9 cellular contexts compared by ENCODE assay signal in genomic region chr19:3361384-3362216, GRCh38. TPM values are rescaled to one million over a fixed set of nuclear protein-coding genes. Genes with fewer than 3 reads are reported as not detected.
DNase-seq lines count a peak whose midpoint lies in the region; ATAC-seq, FAIRE-seq and TF ChIP-seq lines count a peak whose summit lies in the region.
"Had no signal": no experiment of that assay in that cellular context is flagged by ENCODE, and none has a peak within 500 bp of the region (broad histone marks: within the 10 kb centered on the region; RNA-seq: fewer than 3 reads in every experiment).

No MANE protein-coding gene starts in this region.

- no peak for TF ChIP-seq CTCF in bronchial epithelial cell (IDR thresholded peaks at IDR 0.05; ENCODE audit: insufficient read depth, low read length, severe bottlenecking)
- TF ChIP-seq CTCF in type B pancreatic cell (conservative IDR thresholded peaks at IDR 0.05), result no peak
- TF ChIP-seq CTCF in glutamatergic neuron (IDR thresholded peaks at IDR 0.05; ENCODE audit: partially characterized antibody, unreplicated experiment), result no peak

- H3K27ac Mint-ChIP-seq in T-helper 2 cell treated with Interferon-gamma antibody and Interleukin-4, amounts not matched to agents 5 μg/mL and 100 μg/mL, for 36 hours, result no peak overlapping the region
- H3K27ac Mint-ChIP-seq in type B pancreatic cell (peak overlapping the region; percentile 61), glutamatergic neuron (ENCODE audit: unreplicated experiment) (no peak overlapping the region)

- peak; percentile 93 for FAIRE-seq in bronchial epithelial cell (lab: Jason Lieb, UNC)

- ATAC-seq in GM21367 (IDR thresholded peaks at IDR 0.05; ENCODE audit: unreplicated experiment), result no peak

- peak overlapping the region; percentile 79 to 84 for H3K27ac ChIP-seq in mucosa of rectum (ENCODE audit: low read depth in 2 of 2, low read length in 2 of 2)
- H3K27ac ChIP-seq: SJCRH30 had no signal

- peaks cover 50% of the 10 kb centered on the region for H3K27me3 Mint-ChIP-seq in T-helper 2 cell treated with Interferon-gamma antibody and Interleukin-4, amounts not matched to agents 5 μg/mL and 100 μg/mL, for 36 hours (ENCODE audit: low read depth)
- H3K27me3 Mint-ChIP-seq in type B pancreatic cell (peaks cover 74% of the 10 kb centered on the region), glutamatergic neuron (ENCODE audit: unreplicated experiment) (peaks cover 38% of the 10 kb centered on the region)

- peak overlapping the region; percentile 74 for H3K4me3 ChIP-seq in bronchial epithelial cell (ENCODE audit: low read depth, low read length)
- peak overlapping the region; percentile 76 for H3K4me3 ChIP-seq in mucosa of rectum (ENCODE audit: low read length in 2 of 2)

- H3K4me1 ChIP-seq in mucosa of rectum (ENCODE audit: control insufficient read depth in 2 of 2, insufficient read depth in 2 of 2, low read length in 2 of 2), result peaks cover 19 to 26% of the 10 kb centered on the region in 2 donors

- no peak for DNase-seq in T-helper 2 cell treated with Interferon-gamma antibody and Interleukin-4, amounts not matched to agents 5 μg/mL and 100 μg/mL, for 36 hours (ENCODE audit: low spot score)
- DNase-seq in T-helper 2 cell, result no peak
- DNase-seq in bronchial epithelial cell (ENCODE audit: low read depth), result no peak
- no peak for DNase-seq in type B pancreatic cell (ENCODE audit: extremely low spot score, unreplicated experiment)
- DNase-seq in activated CD4-positive, CD25-positive, alpha-beta regulatory T cell treated with anti-CD3 and anti-CD28 coated beads, Interleukin-2, amount 50 U/mL, for 72 hours, result no peak
- DNase-seq in glutamatergic neuron, result no peak
- DNase-seq: SJCRH30 had no signal

- H3K27me3 ChIP-seq in bronchial epithelial cell (ENCODE audit: control insufficient read depth, insufficient read depth, low read length) (peaks cover 2% of the 10 kb centered on the region), mucosa of rectum (ENCODE audit: control insufficient read depth in 2 of 2, insufficient read depth in 2 of 2, low read length in 2 of 2) (no peaks in the 10 kb centered on the region)

- H3K9me3 Mint-ChIP-seq in T-helper 2 cell treated with Interferon-gamma antibody and Interleukin-4, amounts not matched to agents 5 μg/mL and 100 μg/mL, for 36 hours, result no peaks in the 10 kb centered on the region
- H3K9me3 Mint-ChIP-seq in type B pancreatic cell, result no peaks in the 10 kb centered on the region
- H3K9me3 Mint-ChIP-seq in glutamatergic neuron (ENCODE audit: unreplicated experiment), result peaks cover 7% of the 10 kb centered on the region

- H3K4me3 Mint-ChIP-seq in T-helper 2 cell treated with Interferon-gamma antibody and Interleukin-4, amounts not matched to agents 5 μg/mL and 100 μg/mL, for 36 hours, result peak overlapping the region; percentile 84
- H3K4me3 Mint-ChIP-seq in type B pancreatic cell (peak overlapping the region; percentile 87), glutamatergic neuron (ENCODE audit: unreplicated experiment) (no peak overlapping the region)

- H3K36me3 ChIP-seq in bronchial epithelial cell (ENCODE audit: control insufficient read depth, insufficient read depth, low read length) (no peaks in the 10 kb centered on the region), mucosa of rectum (ENCODE audit: control insufficient read depth in 2 of 2, insufficient read depth in 2 of 2, low read length in 2 of 2) (no peaks in the 10 kb centered on the region)
- H3K36me3 ChIP-seq: SJCRH30 had no signal

- peaks cover 29% of the 10 kb centered on the region for H3K4me1 Mint-ChIP-seq in T-helper 2 cell treated with Interferon-gamma antibody and Interleukin-4, amounts not matched to agents 5 μg/mL and 100 μg/mL, for 36 hours (ENCODE audit: low read depth)
- peaks cover 10% of the 10 kb centered on the region for H3K4me1 Mint-ChIP-seq in type B pancreatic cell (ENCODE audit: unreplicated experiment)
- peaks cover 4% of the 10 kb centered on the region for H3K4me1 Mint-ChIP-seq in glutamatergic neuron (ENCODE audit: low read depth, unreplicated experiment)

- H3K9me3 ChIP-seq in mucosa of rectum (ENCODE audit: control insufficient read depth in 2 of 2, low read length in 2 of 2), result no peaks in the 10 kb centered on the region
- H3K9me3 ChIP-seq: SJCRH30 had no signal

- no peaks in the 10 kb centered on the region for H3K36me3 Mint-ChIP-seq in T-helper 2 cell treated with Interferon-gamma antibody and Interleukin-4, amounts not matched to agents 5 μg/mL and 100 μg/mL, for 36 hours (ENCODE audit: low read depth)
- H3K36me3 Mint-ChIP-seq in type B pancreatic cell (no peaks in the 10 kb centered on the region), glutamatergic neuron (ENCODE audit: unreplicated experiment) (no peaks in the 10 kb centered on the region)

- peak overlapping the region in 1 of 2 donors; percentile 83 for H3K9ac ChIP-seq in mucosa of rectum (ENCODE audit: low read depth in 1 of 2, low read length in 2 of 2)

RNA-seq across cellular contexts. Expression of gene NFIC, which starts 4.8 kb away (rescaled TPM):
- 17.6 and 22.0 TPM in 2 replicates for total RNA-seq in bronchial epithelial cell
- total RNA-seq in type B pancreatic cell (ENCODE audit: low replicate concordance), result 12.5 and 17.8 TPM in 2 replicates
- 2.0 TPM for total RNA-seq in glutamatergic neuron (ENCODE audit: unreplicated experiment)
